23 cellular contexts compared by ENCODE assay signal in the genomic region with DNA sequence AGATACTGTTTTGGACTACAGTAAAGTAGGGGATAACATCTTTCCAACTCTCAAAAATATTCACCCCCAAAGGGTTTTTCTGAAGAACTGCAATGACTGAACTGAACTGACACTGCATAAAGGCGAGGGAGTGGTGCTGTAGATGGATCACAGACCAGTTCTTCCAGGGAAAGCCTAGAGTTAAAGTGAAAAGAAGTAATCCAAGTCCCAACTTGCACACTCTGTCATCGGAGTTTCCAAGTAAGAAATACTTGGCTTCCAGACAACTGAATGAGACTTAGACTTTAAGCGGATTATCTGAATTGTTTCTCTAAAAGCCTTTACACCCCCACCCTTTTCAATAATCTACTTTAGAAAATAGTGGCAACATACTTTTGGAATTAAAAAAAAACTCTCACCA.
DNase-seq lines count a peak whose midpoint lies in the region; ATAC-seq and TF ChIP-seq lines count a peak whose summit lies in the region.
"Had no signal": no experiment of that assay in that cellular context is flagged by ENCODE, and none has a peak within 500 bp of the region (broad histone marks: within the 10 kb centered on the region; RNA-seq: fewer than 3 reads in every experiment).

No MANE protein-coding gene starts in this region.

- no peaks in the 10 kb centered on the region for H3K27me3 Mint-ChIP-seq in CD8-positive, alpha-beta memory T cell

- H3K27ac ChIP-seq in IMR-90 (ENCODE audit: insufficient read depth, low read length) (no peak overlapping the region), thyroid gland (no peak overlapping the region), stomach (no peak overlapping the region)
- no peak overlapping the region for H3K27ac ChIP-seq in CD8-positive, alpha-beta memory T cell (ENCODE audit: low read depth, low read length)

- DNase-seq in IMR-90 (no peak), epithelial cell of esophagus (ENCODE audit: low read depth) (peak; percentile 97), retinal pigment epithelial cell (ENCODE audit: low read depth) (peak; percentile 92), thyroid gland (no peak), stomach (no peak), H4 (ENCODE audit: low spot score) (no peak)
- no peak for DNase-seq in CD8-positive, alpha-beta memory T cell
- DNase-seq: COR-L47; DMS153; EL; HFFc6; Karpas-422; MG63; NCI-H1048; NCI-H1436; NCI-H2029; NCI-H2171; NCI-H69; NK-92 treated with Interleukin-12 subunit alpha and Interleukin-12 subunit beta, amount 100 ng/mL, for 24 hours; SHP77 treated with DMSO at 0.1 percent for 48 hours had no signal

- no peak for ATAC-seq in IMR-90 (ENCODE audit: low read depth)
- ATAC-seq in SK-N-SH treated with all-trans-retinoic acid at 6 μM for 48 hours = peak; percentile 71

- no peak overlapping the region for H3K4me2 ChIP-seq in IMR-90 (ENCODE audit: low read depth, low read length)

- H2BK20ac ChIP-seq in IMR-90 (ENCODE audit: low read depth, low read length) = 0 out of 2 replicates have a peak overlapping the region, but pooled peaks have one; percentile 27

- H3K4me1 Mint-ChIP-seq in CD8-positive, alpha-beta memory T cell = no peaks in the 10 kb centered on the region
- H3K4me1 Mint-ChIP-seq: CD14-positive monocyte, IgD-negative memory B cell had no signal

- TF ChIP-seq EP300 in stomach (IDR thresholded peaks at IDR 0.05) = no peak

- no peaks in the 10 kb centered on the region for H3K36me3 Mint-ChIP-seq in CD8-positive, alpha-beta memory T cell
- H3K36me3 Mint-ChIP-seq: CD14-positive monocyte had no signal

- no peak for TF ChIP-seq CTCF in IMR-90 (conservative IDR thresholded peaks at IDR 0.05; ENCODE audit: low read depth, low read length)
- no peak for TF ChIP-seq CTCF in epithelial cell of esophagus (IDR thresholded peaks at IDR 0.05; ENCODE audit: insufficient read depth, low read depth, low read length, missing control alignments)
- no peak for TF ChIP-seq CTCF in retinal pigment epithelial cell (conservative IDR thresholded peaks at IDR 0.05; ENCODE audit: low read depth, low read length)
- TF ChIP-seq CTCF in thyroid gland (IDR thresholded peaks at IDR 0.05) = no peak
- TF ChIP-seq CTCF in stomach (IDR thresholded peaks at IDR 0.05) = no peak

- intact Hi-C loops in IMR-90 (cut with micrococcal nuclease) = no loop called here
- intact Hi-C loops in thyroid gland (cut with DNase I) = no loop called here
- intact Hi-C loops in stomach (cut with DNase I; ENCODE audit: low total_unique reads) = no loop called here

- no peak overlapping the region for H3K27ac Mint-ChIP-seq in CD8-positive, alpha-beta memory T cell
- H3K27ac Mint-ChIP-seq: HFFc6, IgD-negative memory B cell had no signal

- H2BK15ac ChIP-seq in IMR-90 (ENCODE audit: low read depth, low read length) = no peak overlapping the region

- H2AK5ac ChIP-seq in IMR-90 (ENCODE audit: low read depth, low read length) = no peak overlapping the region

- H3K9me3 Mint-ChIP-seq in CD8-positive, alpha-beta memory T cell = no peaks in the 10 kb centered on the region
- H3K9me3 Mint-ChIP-seq: HFFc6 had no signal

- no peak for TF ChIP-seq RAD21 in IMR-90 (IDR thresholded peaks at IDR 0.05; ENCODE audit: low read length)

- H4K5ac ChIP-seq in IMR-90 (ENCODE audit: low read depth, low read length) = no peak overlapping the region

- no peak overlapping the region for H3K4ac ChIP-seq in IMR-90 (ENCODE audit: low read depth, low read length)

- no TSS peak for BruUV-seq in IMR-90 (replicated peaks; lab: Mats Ljungman, UMichigan)

- dilution Hi-C loops in IMR-90 (cut with HindIII; ENCODE audit: low sequenced_read_pairs, unreplicated experiment) = no loop called here

- POLR2A ChIA-PET in IMR-90 (lab: Charles Lee; ENCODE audit: unreplicated experiment) = no interaction called here
- POLR2A ChIA-PET in CD8-positive, alpha-beta memory T cell (lab: Charles Lee) = no interaction called here

- no CpG with 5 or more reads among the region's 3 CpGs for WGBS in IMR-90 (ENCODE audit: extremely low coverage in 2 of 2, insufficient read length in 1 of 2), 2 experiments
- 66 to 68% methylated on average over 3 of the region's 3 CpGs for WGBS in thyroid gland, 2 donors
- WGBS in stomach, 5 donors = 52 to 74% (median 62%) methylated on average over 3 of the region's 3 CpGs

- H3K9me1 ChIP-seq in IMR-90 (ENCODE audit: insufficient read depth, low read length) = no peaks in the 10 kb centered on the region

- CTCF ChIA-PET in IMR-90 (lab: Yijun Ruan, JAX) = no interaction called here
- CTCF ChIA-PET in CD8-positive, alpha-beta memory T cell (lab: Charles Lee) = interaction anchor here (0.6 kb wide), 1 partner anchor 84 kb away, joined by 3 read pairs; no protein-coding TSS in a partner anchor

- H2BK120ac ChIP-seq in IMR-90 (ENCODE audit: low read depth, low read length) = no peak overlapping the region

- H2BK5ac ChIP-seq in IMR-90 (ENCODE audit: low read depth, low read length, poor library complexity, severe bottlenecking) = no peak overlapping the region

- H3K4me3 Mint-ChIP-seq in CD8-positive, alpha-beta memory T cell = no peak overlapping the region
- H3K4me3 Mint-ChIP-seq: CD14-positive monocyte, HFFc6, IgD-negative memory B cell had no signal

- no peak overlapping the region for H4K8ac ChIP-seq in IMR-90 (ENCODE audit: low read depth in 2 of 2, low read length in 2 of 2)

- no peak overlapping the region for H4K91ac ChIP-seq in IMR-90 (ENCODE audit: insufficient read depth, low read depth, low read length)

- no peaks in the 10 kb centered on the region for H4K20me1 ChIP-seq in IMR-90 (ENCODE audit: insufficient read depth, low read length)

- no peaks in the 10 kb centered on the region for H3K79me1 ChIP-seq in IMR-90 (ENCODE audit: low read depth in 1 of 2, low read length in 2 of 2)

- H3K18ac ChIP-seq in IMR-90 (ENCODE audit: low read depth, low read length) = no peak overlapping the region

- in situ Hi-C loops in IMR-90 (cut with MboI; ENCODE audit: low sequenced_read_pairs) = no loop called here

- no peak overlapping the region for H3K56ac ChIP-seq in IMR-90 (ENCODE audit: extremely low read depth, insufficient read depth, low read length)

- TF ChIP-seq POLR2A in IMR-90 (IDR thresholded peaks at IDR 0.05; ENCODE audit: low read depth, low read length) = no peak
- no peak for TF ChIP-seq POLR2A in thyroid gland (IDR thresholded peaks at IDR 0.05)
- TF ChIP-seq POLR2A in stomach (IDR thresholded peaks at IDR 0.05) = no peak

- no peaks in the 10 kb centered on the region for H3K36me3 ChIP-seq in IMR-90 (ENCODE audit: control insufficient read depth, insufficient read depth, low read length)
- H3K36me3 ChIP-seq in thyroid gland = no peaks in the 10 kb centered on the region
- no peaks in the 10 kb centered on the region for H3K36me3 ChIP-seq in stomach
- H3K36me3 ChIP-seq in CD8-positive, alpha-beta memory T cell (ENCODE audit: insufficient read depth, low read length) = no peaks in the 10 kb centered on the region
- H3K36me3 ChIP-seq: MG63 had no signal

- no peak overlapping the region for H3K9ac ChIP-seq in IMR-90 (ENCODE audit: low read depth, low read length)

- H3K23ac ChIP-seq in IMR-90 (ENCODE audit: low read depth, low read length) = no peak overlapping the region

- H3K4me3 ChIP-seq in IMR-90 (ENCODE audit: insufficient read depth, low read depth, low read length) = no peak overlapping the region
- no peak overlapping the region for H3K4me3 ChIP-seq in epithelial cell of esophagus (ENCODE audit: low read length)
- H3K4me3 ChIP-seq in retinal pigment epithelial cell (ENCODE audit: low read length) = no peak overlapping the region
- H3K4me3 ChIP-seq in thyroid gland (replicated peaks in 1 of 3) = no peak overlapping the region
- no peak overlapping the region for H3K4me3 ChIP-seq in stomach
- H3K4me3 ChIP-seq in CD8-positive, alpha-beta memory T cell (ENCODE audit: low read length) = no peak overlapping the region
- H3K4me3 ChIP-seq: MG63 had no signal

- no peak overlapping the region for H3K14ac ChIP-seq in IMR-90 (replicated peaks; ENCODE audit: low read depth, low read length)

- H3K27me3 ChIP-seq in IMR-90 (ENCODE audit: control insufficient read depth, insufficient read depth, low read length) (no peaks in the 10 kb centered on the region), thyroid gland (no peaks in the 10 kb centered on the region), stomach (no peaks in the 10 kb centered on the region)
- no peaks in the 10 kb centered on the region for H3K27me3 ChIP-seq in CD8-positive, alpha-beta memory T cell (ENCODE audit: insufficient read depth, low read length, poor library complexity, severe bottlenecking)
- H3K27me3 ChIP-seq: MG63 had no signal

- no peak overlapping the region for H2AK9ac ChIP-seq in IMR-90 (replicated peaks; ENCODE audit: low read depth, low read length, poor library complexity)

- H3K9me3 ChIP-seq in IMR-90 (ENCODE audit: control insufficient read depth, insufficient read depth, low read length) (no peaks in the 10 kb centered on the region), thyroid gland (no peaks in the 10 kb centered on the region), stomach (no peaks in the 10 kb centered on the region)
- no peaks in the 10 kb centered on the region for H3K9me3 ChIP-seq in CD8-positive, alpha-beta memory T cell (ENCODE audit: low read length)
- H3K9me3 ChIP-seq: MG63 had no signal

- no peak overlapping the region for H2AFZ ChIP-seq in IMR-90 (replicated peaks; ENCODE audit: low read length, poor library complexity)

- H3K4me1 ChIP-seq in IMR-90 (ENCODE audit: control insufficient read depth, insufficient read depth, low read length) = no peaks in the 10 kb centered on the region
- H3K4me1 ChIP-seq in thyroid gland = no peaks in the 10 kb centered on the region
- no peaks in the 10 kb centered on the region for H3K4me1 ChIP-seq in stomach
- H3K4me1 ChIP-seq in CD8-positive, alpha-beta memory T cell (ENCODE audit: insufficient read depth, low read length) = no peaks in the 10 kb centered on the region

TF ChIP-seq in IMR-90, 13 proteins besides CTCF, POLR2A, EP300 and RAD21 (continues in another document):
- TF ChIP-seq SMC3 (IDR thresholded peaks at IDR 0.05; ENCODE audit: low read depth, low read length) (no peak), MAFK (IDR thresholded peaks at IDR 0.05; ENCODE audit: low read depth, low read length) (no peak), NFE2L2 (IDR thresholded peaks at IDR 0.05; ENCODE audit: low read depth, low read length) (no peak), RCOR1 (IDR thresholded peaks at IDR 0.05; ENCODE audit: insufficient replicate concordance, low read length) (no peak), MAZ (IDR thresholded peaks at IDR 0.05; ENCODE audit: borderline replicate concordance, low read depth, low read length) (no peak), BHLHE40 (IDR thresholded peaks at IDR 0.05; ENCODE audit: low read depth, low read length) (no peak)

TF ChIP-seq in SK-N-SH treated with all-trans-retinoic acid at 6 μM for 48 hours, 23 proteins besides CTCF, POLR2A, EP300 and RAD21:
- no peak for TF ChIP-seq PPARA (CRISPR knock-in tag; IDR thresholded peaks at IDR 0.05; ENCODE audit: borderline replicate concordance)
- no peak for TF ChIP-seq ARNTL (CRISPR knock-in tag; IDR thresholded peaks at IDR 0.05; ENCODE audit: borderline replicate concordance, low read depth)
- TF ChIP-seq ZFP3 (CRISPR knock-in tag; IDR thresholded peaks at IDR 0.05) = no peak
- no peak for TF ChIP-seq ISL1 (CRISPR knock-in tag; IDR thresholded peaks at IDR 0.05)

Comparison
In these comparisons a context has a peak if more than half of its experiments do, and no peak if none do; other contexts are left out.
1. DNase-seq: peak in epithelial cell of esophagus (single experiment) and retinal pigment epithelial cell (single experiment); none in IMR-90 (single experiment), thyroid gland (0 of 2), stomach (single experiment), CD8-positive, alpha-beta memory T cell (0 of 5) and H4 (single experiment).